2 cellular contexts compared by ENCODE assay signal in the genomic region with DNA sequence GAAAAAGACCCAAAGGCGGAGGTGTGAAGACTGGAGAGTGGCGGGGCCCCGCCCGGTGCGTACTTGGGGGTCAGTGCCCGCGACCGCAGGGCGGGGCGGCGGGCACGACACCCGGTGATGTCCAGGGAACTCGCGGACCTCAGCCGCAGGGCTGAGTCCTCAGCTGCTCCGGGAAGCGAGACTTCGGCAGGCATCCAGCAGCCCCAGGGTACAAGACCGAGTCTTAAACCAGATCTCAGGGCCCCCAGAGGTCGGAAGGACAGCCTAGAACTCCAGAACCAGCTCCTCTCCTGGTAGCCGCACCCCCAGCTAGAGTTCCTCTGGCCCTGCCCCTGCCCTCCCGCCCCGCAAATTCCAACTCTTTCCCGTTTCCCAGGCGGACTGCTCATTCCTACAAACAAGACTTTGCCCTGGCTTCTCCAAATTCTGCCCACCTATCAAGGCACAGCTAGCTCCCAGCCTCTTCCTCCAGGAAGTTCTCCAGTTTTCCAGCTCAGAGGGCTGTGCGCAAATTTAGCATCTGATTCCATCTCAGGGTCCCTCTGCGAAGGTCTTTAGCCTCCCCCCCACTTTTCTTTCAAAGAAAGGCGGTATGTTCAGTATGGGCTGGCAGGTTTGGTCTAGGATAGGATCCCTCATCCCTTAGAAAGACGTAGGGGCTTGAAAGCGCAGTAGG.
TF ChIP-seq lines count a peak whose summit lies in the region.

No MANE protein-coding gene starts in this region.

TF ChIP-seq in endothelial cell of umbilical vein, 7 proteins besides CTCF, POLR2A, EP300 and RAD21:
- TF ChIP-seq JUN (IDR thresholded peaks at IDR 0.05; ENCODE audit: borderline replicate concordance, insufficient read depth, insufficient read length, low read depth) (no peak), GATA2 (IDR thresholded peaks at IDR 0.05; ENCODE audit: insufficient read depth, insufficient read length, low read depth, low read length) (no peak), MYC (IDR thresholded peaks at IDR 0.05; ENCODE audit: low read depth, low read length) (no peak), POLR2AphosphoS5 (IDR thresholded peaks at IDR 0.05; ENCODE audit: insufficient read depth, low read depth, low read length) (no peak), EZH2 (IDR thresholded peaks at IDR 0.05; ENCODE audit: borderline replicate concordance, low read depth, low read length, severe bottlenecking) (no peak), FOS (IDR thresholded peaks at IDR 0.05; ENCODE audit: borderline replicate concordance, insufficient read depth, low read length) (no peak)
- TF ChIP-seq, protein P1, sequence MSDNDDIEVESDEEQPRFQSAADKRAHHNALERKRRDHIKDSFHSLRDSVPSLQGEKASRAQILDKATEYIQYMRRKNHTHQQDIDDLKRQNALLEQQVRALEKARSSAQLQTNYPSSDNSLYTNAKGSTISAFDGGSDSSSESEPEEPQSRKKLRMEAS (IDR thresholded peaks at IDR 0.05; ENCODE audit: insufficient read depth, insufficient read length), result no peak
TF ChIP-seq in endothelial cell of umbilical vein: peak in this region for 0.

TF ChIP-seq in neural cell, 6 proteins besides CTCF, POLR2A, EP300 and RAD21:
- TF ChIP-seq EZH2 (IDR thresholded peaks at IDR 0.05; ENCODE audit: borderline replicate concordance, insufficient read depth, low read length, poor library complexity, severe bottlenecking) (no peak), TAF1 (IDR thresholded peaks at IDR 0.05; ENCODE audit: low read depth) (no peak), SMC3 (conservative IDR thresholded peaks at IDR 0.05; ENCODE audit: poor library complexity) (no peak), MXI1 (conservative IDR thresholded peaks at IDR 0.05; ENCODE audit: poor library complexity, severe bottlenecking) (no peak), POLR2AphosphoS5 (IDR thresholded peaks at IDR 0.05) (no peak)
- TF ChIP-seq, protein P2, sequence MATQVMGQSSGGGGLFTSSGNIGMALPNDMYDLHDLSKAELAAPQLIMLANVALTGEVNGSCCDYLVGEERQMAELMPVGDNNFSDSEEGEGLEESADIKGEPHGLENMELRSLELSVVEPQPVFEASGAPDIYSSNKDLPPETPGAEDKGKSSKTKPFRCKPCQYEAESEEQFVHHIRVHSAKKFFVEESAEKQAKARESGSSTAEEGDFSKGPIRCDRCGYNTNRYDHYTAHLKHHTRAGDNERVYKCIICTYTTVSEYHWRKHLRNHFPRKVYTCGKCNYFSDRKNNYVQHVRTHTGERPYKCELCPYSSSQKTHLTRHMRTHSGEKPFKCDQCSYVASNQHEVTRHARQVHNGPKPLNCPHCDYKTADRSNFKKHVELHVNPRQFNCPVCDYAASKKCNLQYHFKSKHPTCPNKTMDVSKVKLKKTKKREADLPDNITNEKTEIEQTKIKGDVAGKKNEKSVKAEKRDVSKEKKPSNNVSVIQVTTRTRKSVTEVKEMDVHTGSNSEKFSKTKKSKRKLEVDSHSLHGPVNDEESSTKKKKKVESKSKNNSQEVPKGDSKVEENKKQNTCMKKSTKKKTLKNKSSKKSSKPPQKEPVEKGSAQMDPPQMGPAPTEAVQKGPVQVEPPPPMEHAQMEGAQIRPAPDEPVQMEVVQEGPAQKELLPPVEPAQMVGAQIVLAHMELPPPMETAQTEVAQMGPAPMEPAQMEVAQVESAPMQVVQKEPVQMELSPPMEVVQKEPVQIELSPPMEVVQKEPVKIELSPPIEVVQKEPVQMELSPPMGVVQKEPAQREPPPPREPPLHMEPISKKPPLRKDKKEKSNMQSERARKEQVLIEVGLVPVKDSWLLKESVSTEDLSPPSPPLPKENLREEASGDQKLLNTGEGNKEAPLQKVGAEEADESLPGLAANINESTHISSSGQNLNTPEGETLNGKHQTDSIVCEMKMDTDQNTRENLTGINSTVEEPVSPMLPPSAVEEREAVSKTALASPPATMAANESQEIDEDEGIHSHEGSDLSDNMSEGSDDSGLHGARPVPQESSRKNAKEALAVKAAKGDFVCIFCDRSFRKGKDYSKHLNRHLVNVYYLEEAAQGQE (IDR thresholded peaks at IDR 0.05; ENCODE audit: borderline replicate concordance), result no peak
TF ChIP-seq in neural cell: peak in this region for 0.
